ENCODE assay signal across 1 cellular context in the genomic region with DNA sequence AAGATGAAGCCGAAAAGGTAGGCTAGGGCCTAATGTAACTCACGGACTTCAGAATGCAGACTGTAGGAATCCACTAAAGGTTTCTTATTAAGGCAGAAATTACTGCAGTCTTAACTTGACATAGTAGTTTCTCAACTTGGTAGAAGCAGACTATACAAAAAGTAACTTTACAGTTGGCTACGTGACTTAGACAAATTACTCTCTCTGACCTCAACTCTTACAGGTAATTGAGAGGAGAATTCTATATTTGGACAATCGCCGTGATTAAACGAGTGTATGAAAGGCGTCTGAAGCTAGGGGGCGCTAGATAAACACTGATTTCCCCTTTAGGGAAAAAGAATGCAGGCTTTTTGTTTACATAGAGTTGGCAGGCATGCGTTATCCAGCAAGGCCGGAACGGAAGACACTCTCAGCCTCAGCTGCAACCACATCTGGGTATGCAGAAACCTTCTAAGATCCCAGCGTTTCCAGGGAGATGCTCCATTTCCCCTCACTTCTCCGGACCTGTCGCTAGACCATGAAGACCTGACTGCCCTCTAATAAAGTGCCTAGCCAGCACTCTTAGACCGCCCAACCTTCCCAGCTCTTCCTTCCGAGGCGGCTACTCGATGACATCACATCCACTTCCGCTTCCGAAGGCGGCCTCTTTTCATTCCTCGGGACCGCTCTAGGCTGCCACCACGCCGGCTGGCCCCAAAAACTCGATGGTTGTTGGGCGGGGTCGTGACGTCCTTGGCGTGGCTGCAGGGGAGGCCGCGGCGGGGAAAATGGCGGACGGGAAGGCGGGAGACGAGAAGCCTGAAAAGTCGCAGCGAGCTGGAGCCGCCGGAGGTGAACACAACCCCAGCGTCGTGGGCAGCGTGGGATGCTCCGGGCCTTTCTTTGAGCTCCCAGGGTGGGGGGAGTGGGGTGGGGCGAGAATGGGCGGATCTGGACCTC.
TF ChIP-seq lines count a peak whose summit lies in the region.

A gene with protein sequence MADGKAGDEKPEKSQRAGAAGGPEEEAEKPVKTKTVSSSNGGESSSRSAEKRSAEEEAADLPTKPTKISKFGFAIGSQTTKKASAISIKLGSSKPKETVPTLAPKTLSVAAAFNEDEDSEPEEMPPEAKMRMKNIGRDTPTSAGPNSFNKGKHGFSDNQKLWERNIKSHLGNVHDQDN (plus strand): TSS at position 732 of the 939 bp plus-strand sequence. CDS start 36 bp downstream, at position 768.

TF ChIP-seq in HepG2, 621 proteins besides CTCF, POLR2A, EP300 and RAD21 (continued from another document and continues in another):
- TF ChIP-seq MTA1 (CRISPR knock-in tag; IDR thresholded peaks at IDR 0.05; ENCODE audit: borderline replicate concordance) = no peak
- no peak for TF ChIP-seq CC2D1A (CRISPR knock-in tag; IDR thresholded peaks at IDR 0.05)
- TF ChIP-seq RARG (CRISPR knock-in tag; IDR thresholded peaks at IDR 0.05; ENCODE audit: low read depth) = no peak; the same call in 1 of the 2 replicates
- TF ChIP-seq ZNF282 (IDR thresholded peaks at IDR 0.05; ENCODE audit: partially characterized antibody) = no peak
- TF ChIP-seq, protein P1, sequence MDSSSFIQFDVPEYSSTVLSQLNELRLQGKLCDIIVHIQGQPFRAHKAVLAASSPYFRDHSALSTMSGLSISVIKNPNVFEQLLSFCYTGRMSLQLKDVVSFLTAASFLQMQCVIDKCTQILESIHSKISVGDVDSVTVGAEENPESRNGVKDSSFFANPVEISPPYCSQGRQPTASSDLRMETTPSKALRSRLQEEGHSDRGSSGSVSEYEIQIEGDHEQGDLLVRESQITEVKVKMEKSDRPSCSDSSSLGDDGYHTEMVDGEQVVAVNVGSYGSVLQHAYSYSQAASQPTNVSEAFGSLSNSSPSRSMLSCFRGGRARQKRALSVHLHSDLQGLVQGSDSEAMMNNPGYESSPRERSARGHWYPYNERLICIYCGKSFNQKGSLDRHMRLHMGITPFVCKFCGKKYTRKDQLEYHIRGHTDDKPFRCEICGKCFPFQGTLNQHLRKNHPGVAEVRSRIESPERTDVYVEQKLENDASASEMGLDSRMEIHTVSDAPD (CRISPR knock-in tag; IDR thresholded peaks at IDR 0.05) = peak; percentile 65; the same call in 1 of the 2 replicates
- no peak for TF ChIP-seq AGO2 (optimal IDR thresholded peaks at IDR 0.05; ENCODE audit: low read depth, low read length)
- no peak for TF ChIP-seq NBN (conservative IDR thresholded peaks at IDR 0.05)
- TF ChIP-seq ZC3H13 (CRISPR knock-in tag; IDR thresholded peaks at IDR 0.05) = no peak
- TF ChIP-seq, protein P2, sequence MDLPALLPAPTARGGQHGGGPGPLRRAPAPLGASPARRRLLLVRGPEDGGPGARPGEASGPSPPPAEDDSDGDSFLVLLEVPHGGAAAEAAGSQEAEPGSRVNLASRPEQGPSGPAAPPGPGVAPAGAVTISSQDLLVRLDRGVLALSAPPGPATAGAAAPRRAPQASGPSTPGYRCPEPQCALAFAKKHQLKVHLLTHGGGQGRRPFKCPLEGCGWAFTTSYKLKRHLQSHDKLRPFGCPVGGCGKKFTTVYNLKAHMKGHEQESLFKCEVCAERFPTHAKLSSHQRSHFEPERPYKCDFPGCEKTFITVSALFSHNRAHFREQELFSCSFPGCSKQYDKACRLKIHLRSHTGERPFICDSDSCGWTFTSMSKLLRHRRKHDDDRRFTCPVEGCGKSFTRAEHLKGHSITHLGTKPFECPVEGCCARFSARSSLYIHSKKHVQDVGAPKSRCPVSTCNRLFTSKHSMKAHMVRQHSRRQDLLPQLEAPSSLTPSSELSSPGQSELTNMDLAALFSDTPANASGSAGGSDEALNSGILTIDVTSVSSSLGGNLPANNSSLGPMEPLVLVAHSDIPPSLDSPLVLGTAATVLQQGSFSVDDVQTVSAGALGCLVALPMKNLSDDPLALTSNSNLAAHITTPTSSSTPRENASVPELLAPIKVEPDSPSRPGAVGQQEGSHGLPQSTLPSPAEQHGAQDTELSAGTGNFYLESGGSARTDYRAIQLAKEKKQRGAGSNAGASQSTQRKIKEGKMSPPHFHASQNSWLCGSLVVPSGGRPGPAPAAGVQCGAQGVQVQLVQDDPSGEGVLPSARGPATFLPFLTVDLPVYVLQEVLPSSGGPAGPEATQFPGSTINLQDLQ (CRISPR knock-in tag; IDR thresholded peaks at IDR 0.05) = 0 out of 2 replicates have a peak, but pooled peaks have one; percentile 22
- TF ChIP-seq ZSCAN21 (CRISPR knock-in tag; IDR thresholded peaks at IDR 0.05; ENCODE audit: borderline replicate concordance) = peak; percentile 50; the same call in 1 of the 2 replicates
- TF ChIP-seq SRSF4 (IDR thresholded peaks at IDR 0.05; ENCODE audit: low read depth, low read length, poor library complexity, severe bottlenecking) = no peak
- TF ChIP-seq SP5 (CRISPR knock-in tag; IDR thresholded peaks at IDR 0.05; ENCODE audit: borderline replicate concordance, low read depth) = peak; percentile 76
- TF ChIP-seq MLLT10 (CRISPR knock-in tag; IDR thresholded peaks at IDR 0.05) = no peak
- TF ChIP-seq TBP (CRISPR knock-in tag; IDR thresholded peaks at IDR 0.05) = no peak
- TF ChIP-seq ZNF615 (CRISPR knock-in tag; IDR thresholded peaks at IDR 0.05; ENCODE audit: borderline replicate concordance) = no peak
- TF ChIP-seq RORA (CRISPR knock-in tag; IDR thresholded peaks at IDR 0.05) = no peak
- TF ChIP-seq, protein P3, sequence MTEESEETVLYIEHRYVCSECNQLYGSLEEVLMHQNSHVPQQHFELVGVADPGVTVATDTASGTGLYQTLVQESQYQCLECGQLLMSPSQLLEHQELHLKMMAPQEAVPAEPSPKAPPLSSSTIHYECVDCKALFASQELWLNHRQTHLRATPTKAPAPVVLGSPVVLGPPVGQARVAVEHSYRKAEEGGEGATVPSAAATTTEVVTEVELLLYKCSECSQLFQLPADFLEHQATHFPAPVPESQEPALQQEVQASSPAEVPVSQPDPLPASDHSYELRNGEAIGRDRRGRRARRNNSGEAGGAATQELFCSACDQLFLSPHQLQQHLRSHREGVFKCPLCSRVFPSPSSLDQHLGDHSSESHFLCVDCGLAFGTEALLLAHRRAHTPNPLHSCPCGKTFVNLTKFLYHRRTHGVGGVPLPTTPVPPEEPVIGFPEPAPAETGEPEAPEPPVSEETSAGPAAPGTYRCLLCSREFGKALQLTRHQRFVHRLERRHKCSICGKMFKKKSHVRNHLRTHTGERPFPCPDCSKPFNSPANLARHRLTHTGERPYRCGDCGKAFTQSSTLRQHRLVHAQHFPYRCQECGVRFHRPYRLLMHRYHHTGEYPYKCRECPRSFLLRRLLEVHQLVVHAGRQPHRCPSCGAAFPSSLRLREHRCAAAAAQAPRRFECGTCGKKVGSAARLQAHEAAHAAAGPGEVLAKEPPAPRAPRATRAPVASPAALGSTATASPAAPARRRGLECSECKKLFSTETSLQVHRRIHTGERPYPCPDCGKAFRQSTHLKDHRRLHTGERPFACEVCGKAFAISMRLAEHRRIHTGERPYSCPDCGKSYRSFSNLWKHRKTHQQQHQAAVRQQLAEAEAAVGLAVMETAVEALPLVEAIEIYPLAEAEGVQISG (CRISPR knock-in tag; IDR thresholded peaks at IDR 0.05) = peak; percentile 99
- no peak for TF ChIP-seq ZNF547 (CRISPR knock-in tag; IDR thresholded peaks at IDR 0.05)
- TF ChIP-seq ZBTB43 (CRISPR knock-in tag; conservative IDR thresholded peaks at IDR 0.05) = no peak
- peak; percentile 77; the same call in 1 of the 2 replicates for TF ChIP-seq ZNF317 (CRISPR knock-in tag; IDR thresholded peaks at IDR 0.05)
- TF ChIP-seq RFX3 (CRISPR knock-in tag; IDR thresholded peaks at IDR 0.05) = peak; percentile 8; the same call in 1 of the 2 replicates
- TF ChIP-seq ZNF619 (CRISPR knock-in tag; IDR thresholded peaks at IDR 0.05) = peak; percentile 82; the same call in 1 of the 2 replicates
- no peak for TF ChIP-seq REL (CRISPR knock-in tag; conservative IDR thresholded peaks at IDR 0.05)
- no peak for TF ChIP-seq AHDC1 (CRISPR knock-in tag; IDR thresholded peaks at IDR 0.05; ENCODE audit: borderline replicate concordance)
- peak; percentile 82 for TF ChIP-seq KLF6 (CRISPR knock-in tag; IDR thresholded peaks at IDR 0.05)
- TF ChIP-seq, protein P4, sequence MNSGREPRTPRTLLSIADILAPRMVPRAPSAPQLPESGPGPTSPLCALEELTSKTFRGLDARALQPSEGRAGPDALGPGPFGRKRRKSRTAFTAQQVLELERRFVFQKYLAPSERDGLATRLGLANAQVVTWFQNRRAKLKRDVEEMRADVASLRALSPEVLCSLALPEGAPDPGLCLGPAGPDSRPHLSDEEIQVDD (CRISPR knock-in tag; IDR thresholded peaks at IDR 0.05; ENCODE audit: borderline replicate concordance) = no peak
- TF ChIP-seq STAT5B (CRISPR knock-in tag; IDR thresholded peaks at IDR 0.05) = no peak
- TF ChIP-seq KAT8 (CRISPR knock-in tag; IDR thresholded peaks at IDR 0.05) = peak; percentile 97
- peak; percentile 93 for TF ChIP-seq HIVEP1 (CRISPR knock-in tag; IDR thresholded peaks at IDR 0.05)
- TF ChIP-seq ZNF558 (CRISPR knock-in tag; IDR thresholded peaks at IDR 0.05; ENCODE audit: borderline replicate concordance) = no peak
- TF ChIP-seq, protein P5, sequence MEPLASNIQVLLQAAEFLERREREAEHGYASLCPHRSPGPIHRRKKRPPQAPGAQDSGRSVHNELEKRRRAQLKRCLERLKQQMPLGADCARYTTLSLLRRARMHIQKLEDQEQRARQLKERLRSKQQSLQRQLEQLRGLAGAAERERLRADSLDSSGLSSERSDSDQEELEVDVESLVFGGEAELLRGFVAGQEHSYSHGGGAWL (CRISPR knock-in tag; IDR thresholded peaks at IDR 0.05) = no peak; the same call in 1 of the 2 replicates
- no peak for TF ChIP-seq ZNF562 (CRISPR knock-in tag; IDR thresholded peaks at IDR 0.05; ENCODE audit: borderline replicate concordance)
- no peak for TF ChIP-seq ZNF850 (CRISPR knock-in tag; conservative IDR thresholded peaks at IDR 0.05)
- TF ChIP-seq, protein P6, sequence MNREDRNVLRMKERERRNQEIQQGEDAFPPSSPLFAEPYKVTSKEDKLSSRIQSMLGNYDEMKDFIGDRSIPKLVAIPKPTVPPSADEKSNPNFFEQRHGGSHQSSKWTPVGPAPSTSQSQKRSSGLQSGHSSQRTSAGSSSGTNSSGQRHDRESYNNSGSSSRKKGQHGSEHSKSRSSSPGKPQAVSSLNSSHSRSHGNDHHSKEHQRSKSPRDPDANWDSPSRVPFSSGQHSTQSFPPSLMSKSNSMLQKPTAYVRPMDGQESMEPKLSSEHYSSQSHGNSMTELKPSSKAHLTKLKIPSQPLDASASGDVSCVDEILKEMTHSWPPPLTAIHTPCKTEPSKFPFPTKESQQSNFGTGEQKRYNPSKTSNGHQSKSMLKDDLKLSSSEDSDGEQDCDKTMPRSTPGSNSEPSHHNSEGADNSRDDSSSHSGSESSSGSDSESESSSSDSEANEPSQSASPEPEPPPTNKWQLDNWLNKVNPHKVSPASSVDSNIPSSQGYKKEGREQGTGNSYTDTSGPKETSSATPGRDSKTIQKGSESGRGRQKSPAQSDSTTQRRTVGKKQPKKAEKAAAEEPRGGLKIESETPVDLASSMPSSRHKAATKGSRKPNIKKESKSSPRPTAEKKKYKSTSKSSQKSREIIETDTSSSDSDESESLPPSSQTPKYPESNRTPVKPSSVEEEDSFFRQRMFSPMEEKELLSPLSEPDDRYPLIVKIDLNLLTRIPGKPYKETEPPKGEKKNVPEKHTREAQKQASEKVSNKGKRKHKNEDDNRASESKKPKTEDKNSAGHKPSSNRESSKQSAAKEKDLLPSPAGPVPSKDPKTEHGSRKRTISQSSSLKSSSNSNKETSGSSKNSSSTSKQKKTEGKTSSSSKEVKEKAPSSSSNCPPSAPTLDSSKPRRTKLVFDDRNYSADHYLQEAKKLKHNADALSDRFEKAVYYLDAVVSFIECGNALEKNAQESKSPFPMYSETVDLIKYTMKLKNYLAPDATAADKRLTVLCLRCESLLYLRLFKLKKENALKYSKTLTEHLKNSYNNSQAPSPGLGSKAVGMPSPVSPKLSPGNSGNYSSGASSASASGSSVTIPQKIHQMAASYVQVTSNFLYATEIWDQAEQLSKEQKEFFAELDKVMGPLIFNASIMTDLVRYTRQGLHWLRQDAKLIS (CRISPR knock-in tag; IDR thresholded peaks at IDR 0.05) = no peak
- TF ChIP-seq ZNF501 (CRISPR knock-in tag; IDR thresholded peaks at IDR 0.05) = peak; percentile 89
- 0 out of 2 replicates have a peak, but pooled peaks have one; percentile 41 for TF ChIP-seq ESRRA (CRISPR knock-in tag; IDR thresholded peaks at IDR 0.05; ENCODE audit: low read depth)
- peak; percentile 78 for TF ChIP-seq MIER3 (CRISPR knock-in tag; IDR thresholded peaks at IDR 0.05; ENCODE audit: borderline replicate concordance)
